In genomic region chr2:231615058-231615671, GRCh38 we compare ENCODE assay signal across 8 cellular contexts. TPM values are rescaled to one million over a fixed set of nuclear protein-coding genes. Genes with fewer than 3 reads are reported as not detected.
A peak's percentile ranks its signal among the peaks of the same experiment; 100 is the strongest.
DNase-seq lines count a peak whose midpoint lies in the region; ATAC-seq lines count a peak whose summit lies in the region.

No MANE protein-coding gene starts in this region.

- H3K4me3 Mint-ChIP-seq in T-helper 2 cell treated with Interferon-gamma antibody and Interleukin-4, amounts not matched to agents 5 μg/mL and 100 μg/mL, for 36 hours: peak overlapping the region; percentile 83

- no peaks in the 10 kb centered on the region for H3K36me3 ChIP-seq in adipocyte (ENCODE audit: control insufficient read depth, insufficient read depth, low read length, severe bottlenecking)

- ATAC-seq in HG02870 (IDR thresholded peaks at IDR 0.05; ENCODE audit: unreplicated experiment): no peak

- H3K4me1 ChIP-seq in adipocyte (ENCODE audit: control insufficient read depth, insufficient read depth, low read length): peaks cover 32% of the 10 kb centered on the region

- H3K9me3 Mint-ChIP-seq in T-helper 2 cell treated with Interferon-gamma antibody and Interleukin-4, amounts not matched to agents 5 μg/mL and 100 μg/mL, for 36 hours: no peaks in the 10 kb centered on the region

- no peak for DNase-seq in T-helper 2 cell treated with Interferon-gamma antibody and Interleukin-4, amounts not matched to agents 5 μg/mL and 100 μg/mL, for 36 hours (ENCODE audit: low spot score)
- DNase-seq in T-helper 2 cell (no peak), adipocyte (ENCODE audit: low read depth) (no peak), superior temporal gyrus (ENCODE audit: extremely low spot score) (peak; percentile 33), dermis blood vessel endothelial cell (no peak), NCI-H1105 (lab: John Stamatoyannopoulos, UW) (no peak)

- peak overlapping the region; percentile 100 for H3K27ac ChIP-seq in layer of hippocampus (ENCODE audit: low read depth, low read length)

- H3K27me3 Mint-ChIP-seq in T-helper 2 cell treated with Interferon-gamma antibody and Interleukin-4, amounts not matched to agents 5 μg/mL and 100 μg/mL, for 36 hours (ENCODE audit: low read depth): no peaks in the 10 kb centered on the region

- peaks cover 56% of the 10 kb centered on the region for H3K4me1 Mint-ChIP-seq in T-helper 2 cell treated with Interferon-gamma antibody and Interleukin-4, amounts not matched to agents 5 μg/mL and 100 μg/mL, for 36 hours (ENCODE audit: low read depth)

- H3K9ac ChIP-seq in adipocyte (ENCODE audit: low read length): peak overlapping the region; percentile 75

- H3K4me3 ChIP-seq in adipocyte (ENCODE audit: low read length): peak overlapping the region; percentile 68

- H3K27me3 ChIP-seq in adipocyte (replicated peaks; ENCODE audit: control insufficient read depth, insufficient read depth, low read length) (no peaks in the 10 kb centered on the region), layer of hippocampus (ENCODE audit: control insufficient read depth, insufficient read depth, low read length) (no peaks in the 10 kb centered on the region)

- H3K27ac Mint-ChIP-seq in T-helper 2 cell treated with Interferon-gamma antibody and Interleukin-4, amounts not matched to agents 5 μg/mL and 100 μg/mL, for 36 hours: peak overlapping the region; percentile 97

- H3K36me3 Mint-ChIP-seq in T-helper 2 cell treated with Interferon-gamma antibody and Interleukin-4, amounts not matched to agents 5 μg/mL and 100 μg/mL, for 36 hours (ENCODE audit: low read depth): no peaks in the 10 kb centered on the region

- H3K9me3 ChIP-seq in adipocyte (ENCODE audit: control insufficient read depth, low read length): no peaks in the 10 kb centered on the region

RNA-seq across cellular contexts. Expression of gene TEX44, which starts 22.5 kb away (rescaled TPM):
- not detected in 2 replicates for total RNA-seq in dermis blood vessel endothelial cell
